11 cellular contexts compared by ENCODE assay signal in the genomic region with DNA sequence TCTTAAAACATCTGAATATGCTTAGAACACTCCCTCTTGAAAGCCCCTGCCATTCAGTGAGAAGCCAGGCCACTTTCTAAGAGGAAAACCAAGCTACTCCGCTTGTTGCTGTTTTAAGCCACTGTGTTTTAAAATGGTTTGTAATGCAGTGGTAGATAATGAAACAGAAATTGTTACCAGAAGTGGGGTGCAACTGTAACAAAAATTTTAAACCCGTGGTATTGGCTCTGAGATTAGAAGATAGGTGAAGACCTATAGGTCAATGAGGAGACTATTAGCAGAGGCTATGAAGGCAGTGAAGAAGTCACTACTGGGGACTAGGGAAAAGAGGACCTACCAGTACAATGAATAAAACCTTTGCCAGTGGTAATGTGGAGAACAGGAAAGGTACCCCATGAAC.
"Had no signal": no experiment of that assay in that cellular context is flagged by ENCODE, and none has a peak within 500 bp of the region (broad histone marks: within the 10 kb centered on the region; RNA-seq: fewer than 3 reads in every experiment).

No MANE protein-coding gene starts in this region.

- H3K36me3 ChIP-seq: HAP-1 had no signal

- FAIRE-seq: H1, H54 had no signal

- H3K9ac ChIP-seq: GM23248 had no signal

- H3K9me3 ChIP-seq: HAP-1 had no signal

- H3K27ac ChIP-seq: GM23248 had no signal

- H2AFZ ChIP-seq: GM23248, GM23338 had no signal

- DNase-seq: GM23248, GOT3, H7, H9, HCEC 1CT, HFFc6 had no signal

- H3K4me3 ChIP-seq: GM23248, GM23338, HAP-1 had no signal

- H3K4me1 ChIP-seq: HAP-1 had no signal

- ATAC-seq: GM23338, HCT116 had no signal

- H3K4me2 ChIP-seq: GM23338 had no signal
